Comparison of ENCODE assay signal across 1 cellular context in genomic region chr12:49967042-49967776, GRCh38.
TF ChIP-seq lines count a peak whose summit lies in the region.

No MANE protein-coding gene starts in this region.

TF ChIP-seq in HepG2, 621 proteins besides CTCF, POLR2A, EP300 and RAD21 (continues in another document):
- TF ChIP-seq ZEB1 (IDR thresholded peaks at IDR 0.05; ENCODE audit: insufficient replicate concordance, low read depth) (no peak), ZNF780A (CRISPR knock-in tag; IDR thresholded peaks at IDR 0.05) (0 out of 2 replicates have a peak, but pooled peaks have one; percentile 58), ZNF276 (CRISPR knock-in tag; IDR thresholded peaks at IDR 0.05; ENCODE audit: low read depth) (0 out of 2 replicates have a peak, but pooled peaks have one; percentile 41), SATB2 (CRISPR knock-in tag; IDR thresholded peaks at IDR 0.05) (no peak), PATZ1 (CRISPR knock-in tag; IDR thresholded peaks at IDR 0.05) (peak; percentile 59), ATF1 (CRISPR knock-in tag; IDR thresholded peaks at IDR 0.05) (no peak), ERF (CRISPR knock-in tag; IDR thresholded peaks at IDR 0.05) (peak; percentile 72), RXRA (CRISPR knock-in tag; IDR thresholded peaks at IDR 0.05) (peak; percentile 65; the same call in 1 of the 2 replicates), BCL6 (CRISPR knock-in tag; IDR thresholded peaks at IDR 0.05) (peak; percentile 6; the same call in 1 of the 2 replicates), TGIF2 (CRISPR knock-in tag; IDR thresholded peaks at IDR 0.05) (no peak), BHLHE40 (IDR thresholded peaks at IDR 0.05; ENCODE audit: low read length) (0 out of 2 replicates have a peak, but pooled peaks have one; percentile 58), SOX5 (CRISPR knock-in tag; IDR thresholded peaks at IDR 0.05; ENCODE audit: borderline replicate concordance) (0 out of 2 replicates have a peak, but pooled peaks have one; percentile 8), HOXA5 (CRISPR knock-in tag; IDR thresholded peaks at IDR 0.05) (no peak; the same call in 1 of the 2 replicates), ZNF354B (CRISPR knock-in tag; IDR thresholded peaks at IDR 0.05) (no peak), ZNF292 (CRISPR knock-in tag; IDR thresholded peaks at IDR 0.05; ENCODE audit: borderline replicate concordance, low read depth) (peak; percentile 36; the same call in 1 of the 2 replicates), SMAD3 (CRISPR knock-in tag; IDR thresholded peaks at IDR 0.05) (0 out of 2 replicates have a peak, but pooled peaks have one; percentile 16), ZNF646 (CRISPR knock-in tag; IDR thresholded peaks at IDR 0.05) (0 out of 2 replicates have a peak, but pooled peaks have one; percentile 14), SRY (CRISPR knock-in tag; IDR thresholded peaks at IDR 0.05) (0 out of 2 replicates have a peak, but pooled peaks have one; percentile 51), KDM5B (CRISPR knock-in tag; IDR thresholded peaks at IDR 0.05; ENCODE audit: borderline replicate concordance) (peak; percentile 61; the same call in 1 of the 2 replicates), ZFP37 (CRISPR knock-in tag; IDR thresholded peaks at IDR 0.05; ENCODE audit: borderline replicate concordance) (no peak), ZBTB37 (CRISPR knock-in tag; IDR thresholded peaks at IDR 0.05) (no peak), TEAD2 (CRISPR knock-in tag; IDR thresholded peaks at IDR 0.05) (no peak), AKNA (CRISPR knock-in tag; IDR thresholded peaks at IDR 0.05; ENCODE audit: borderline replicate concordance) (no peak), PHF20 (CRISPR knock-in tag; IDR thresholded peaks at IDR 0.05) (0 out of 2 replicates have a peak, but pooled peaks have one; percentile 29), FOSL2 (CRISPR knock-in tag; IDR thresholded peaks at IDR 0.05) (0 out of 2 replicates have a peak, but pooled peaks have one; percentile 19), ZNF776 (CRISPR knock-in tag; IDR thresholded peaks at IDR 0.05) (peak; percentile 92; the same call in 1 of the 2 replicates), ZNF576 (CRISPR knock-in tag; IDR thresholded peaks at IDR 0.05) (0 out of 2 replicates have a peak, but pooled peaks have one; percentile 79), ZNF644 (CRISPR knock-in tag; IDR thresholded peaks at IDR 0.05; ENCODE audit: low read depth) (0 out of 2 replicates have a peak, but pooled peaks have one; percentile 27), ZFX (CRISPR knock-in tag; IDR thresholded peaks at IDR 0.05; ENCODE audit: low read depth) (peak; percentile 42; the same call in 1 of the 2 replicates), TFDP1 (CRISPR knock-in tag; IDR thresholded peaks at IDR 0.05; ENCODE audit: borderline replicate concordance) (peak; percentile 44; the same call in 1 of the 2 replicates), NONO (IDR thresholded peaks at IDR 0.05) (no peak), NONO (CRISPR knock-in tag; conservative IDR thresholded peaks at IDR 0.05) (peak; percentile 84)
- TF ChIP-seq, protein P1, sequence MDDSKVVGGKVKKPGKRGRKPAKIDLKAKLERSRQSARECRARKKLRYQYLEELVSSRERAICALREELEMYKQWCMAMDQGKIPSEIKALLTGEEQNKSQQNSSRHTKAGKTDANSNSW (CRISPR knock-in tag; IDR thresholded peaks at IDR 0.05; ENCODE audit: borderline replicate concordance): 0 out of 2 replicates have a peak, but pooled peaks have one; percentile 24
- TF ChIP-seq, protein P2, sequence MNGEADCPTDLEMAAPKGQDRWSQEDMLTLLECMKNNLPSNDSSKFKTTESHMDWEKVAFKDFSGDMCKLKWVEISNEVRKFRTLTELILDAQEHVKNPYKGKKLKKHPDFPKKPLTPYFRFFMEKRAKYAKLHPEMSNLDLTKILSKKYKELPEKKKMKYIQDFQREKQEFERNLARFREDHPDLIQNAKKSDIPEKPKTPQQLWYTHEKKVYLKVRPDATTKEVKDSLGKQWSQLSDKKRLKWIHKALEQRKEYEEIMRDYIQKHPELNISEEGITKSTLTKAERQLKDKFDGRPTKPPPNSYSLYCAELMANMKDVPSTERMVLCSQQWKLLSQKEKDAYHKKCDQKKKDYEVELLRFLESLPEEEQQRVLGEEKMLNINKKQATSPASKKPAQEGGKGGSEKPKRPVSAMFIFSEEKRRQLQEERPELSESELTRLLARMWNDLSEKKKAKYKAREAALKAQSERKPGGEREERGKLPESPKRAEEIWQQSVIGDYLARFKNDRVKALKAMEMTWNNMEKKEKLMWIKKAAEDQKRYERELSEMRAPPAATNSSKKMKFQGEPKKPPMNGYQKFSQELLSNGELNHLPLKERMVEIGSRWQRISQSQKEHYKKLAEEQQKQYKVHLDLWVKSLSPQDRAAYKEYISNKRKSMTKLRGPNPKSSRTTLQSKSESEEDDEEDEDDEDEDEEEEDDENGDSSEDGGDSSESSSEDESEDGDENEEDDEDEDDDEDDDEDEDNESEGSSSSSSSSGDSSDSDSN (CRISPR knock-in tag; IDR thresholded peaks at IDR 0.05): peak; percentile 74
